ENCODE assay signal across 8 cellular contexts in genomic region chr19:35904312-35905068, GRCh38. TPM values are rescaled to one million over a fixed set of nuclear protein-coding genes. Genes with fewer than 3 reads are reported as not detected.
DNase-seq lines count a peak whose midpoint lies in the region; ATAC-seq and TF ChIP-seq lines count a peak whose summit lies in the region.

No MANE protein-coding gene starts in this region.

- H3K4me1 ChIP-seq in KMS-11 (ENCODE audit: low read depth, poor library complexity, severe bottlenecking) (peaks cover 18% of the 10 kb centered on the region), mesendoderm (ENCODE audit: control insufficient read depth, low read depth, low read length) (peaks cover 9% of the 10 kb centered on the region)

- H3K4me3 ChIP-seq in KMS-11 (IDR thresholded peaks at IDR 0.05; ENCODE audit: insufficient read depth, low read depth, low read length) (no peak overlapping the region), mesendoderm (ENCODE audit: low read length) (no peak overlapping the region)

- H3K9ac ChIP-seq in KMS-11 = no peak overlapping the region
- H3K9ac ChIP-seq in mesendoderm (ENCODE audit: low read length) = no peak overlapping the region

- no peak overlapping the region for H4K5ac ChIP-seq in mesendoderm (ENCODE audit: low read length)

- TF ChIP-seq CTCF in CD14-positive monocyte (IDR thresholded peaks at IDR 0.05) = no peak
- TF ChIP-seq CTCF in KMS-11 (conservative IDR thresholded peaks at IDR 0.05; ENCODE audit: low read depth, low read length) = no peak
- no peak for TF ChIP-seq CTCF in natural killer cell (IDR thresholded peaks at IDR 0.05)

- H4K8ac ChIP-seq in mesendoderm (ENCODE audit: low read depth, low read length) = no peak overlapping the region

- peaks cover 0 to 12% (median 0%) of the 10 kb centered on the region in 3 donors for H3K27me3 Mint-ChIP-seq in CD14-positive monocyte (ENCODE audit: low read depth in 3 of 3)
- no peaks in the 10 kb centered on the region for H3K27me3 Mint-ChIP-seq in activated naive CD8-positive, alpha-beta T cell treated with anti-CD3 and anti-CD28 coated beads, Interleukin-2, amount 50 U/mL, for 24 hours
- no peaks in the 10 kb centered on the region for H3K27me3 Mint-ChIP-seq in natural killer cell (ENCODE audit: low read depth in 2 of 2)

- no peaks in the 10 kb centered on the region for H3K27me3 ChIP-seq in KMS-11 (ENCODE audit: insufficient read depth, low read depth)
- no peaks in the 10 kb centered on the region for H3K27me3 ChIP-seq in mesendoderm (ENCODE audit: insufficient read depth, low read length, poor library complexity)

- ATAC-seq in activated naive CD8-positive, alpha-beta T cell treated with anti-CD3 and anti-CD28 coated beads, Interleukin-2, amount 50 U/mL, for 24 hours = no peak
- ATAC-seq in natural killer cell = no peak

- no peak overlapping the region for H3K27ac ChIP-seq in KMS-11
- H3K27ac ChIP-seq in mesendoderm (ENCODE audit: low read depth, low read length) = no peak overlapping the region

- H2AFZ ChIP-seq in KMS-11 (ENCODE audit: low read depth) = peak overlapping the region; percentile 87; the same call in 1 of the 2 replicates

- H3K4me2 ChIP-seq in KMS-11 (no peak overlapping the region), mesendoderm (ENCODE audit: low read length) (no peak overlapping the region)

- H3K18ac ChIP-seq in mesendoderm (ENCODE audit: low read length) = no peak overlapping the region

- no peak overlapping the region for H3K23ac ChIP-seq in mesendoderm (ENCODE audit: low read length)

- DNase-seq in CD14-positive monocyte (ENCODE audit: low spot score) = peak; percentile 69
- no peak for DNase-seq in activated naive CD8-positive, alpha-beta T cell treated with anti-CD3 and anti-CD28 coated beads, Interleukin-2, amount 50 U/mL, for 24 hours
- no peak for DNase-seq in natural killer cell
- DNase-seq in mesendoderm = no peak
- DNase-seq in NCI-H2029 (lab: John Stamatoyannopoulos, UW) = no peak
- no peak for DNase-seq in NCI-H2107 (lab: John Stamatoyannopoulos, UW)
- DNase-seq in hippocampal formation (lab: John Stamatoyannopoulos, UW) = no peak

- no peaks in the 10 kb centered on the region for H4K20me1 ChIP-seq in KMS-11 (ENCODE audit: insufficient read depth)

- peaks cover 33 to 41% of the 10 kb centered on the region in 2 donors for H3K36me3 Mint-ChIP-seq in CD14-positive monocyte
- peaks cover 5% of the 10 kb centered on the region for H3K36me3 Mint-ChIP-seq in activated naive CD8-positive, alpha-beta T cell treated with anti-CD3 and anti-CD28 coated beads, Interleukin-2, amount 50 U/mL, for 24 hours (ENCODE audit: low read depth)
- no peaks in the 10 kb centered on the region for H3K36me3 Mint-ChIP-seq in natural killer cell

- no peak overlapping the region for H2AK5ac ChIP-seq in mesendoderm (ENCODE audit: low read length)

- H3K4me3 Mint-ChIP-seq in CD14-positive monocyte (peak overlapping the region; percentile 97 to 98), natural killer cell (peak overlapping the region; percentile 79)
- peak overlapping the region; percentile 9 for H3K4me3 Mint-ChIP-seq in activated naive CD8-positive, alpha-beta T cell treated with anti-CD3 and anti-CD28 coated beads, Interleukin-2, amount 50 U/mL, for 24 hours

- H3K9me3 Mint-ChIP-seq in CD14-positive monocyte (peaks cover 0 to 2% (median 0%) of the 10 kb centered on the region in 7 donors), natural killer cell (no peaks in the 10 kb centered on the region)
- no peaks in the 10 kb centered on the region for H3K9me3 Mint-ChIP-seq in activated naive CD8-positive, alpha-beta T cell treated with anti-CD3 and anti-CD28 coated beads, Interleukin-2, amount 50 U/mL, for 24 hours

- WGBS in mesendoderm (ENCODE audit: extremely low coverage, insufficient coverage, low lambda C conversion rate) = no CpG with 5 or more reads among the region's 10 CpGs

- no peaks in the 10 kb centered on the region for H3K36me3 ChIP-seq in KMS-11 (ENCODE audit: insufficient read depth)
- H3K36me3 ChIP-seq in mesendoderm (ENCODE audit: control insufficient read depth, insufficient read depth, low read length) = no peaks in the 10 kb centered on the region

- no peak overlapping the region for H2BK120ac ChIP-seq in mesendoderm (ENCODE audit: low read depth, low read length)

- no peak overlapping the region for H3K56ac ChIP-seq in mesendoderm (ENCODE audit: low read length)

- intact Hi-C loops in CD14-positive monocyte (cut with micrococcal nuclease) = loop anchor here in 1 of 2 donors (2.0 to 10.0 kb wide), 5 partner anchors 26 to 460 kb away; partner anchors contain the start of genes FFAR2, IGFLR1, LIN37 and OVOL3
- intact Hi-C loops in natural killer cell (cut with micrococcal nuclease) = loop anchor here (10.0 kb wide), 1 partner anchor 160 kb away; the partner anchor contains the start of genes IGFLR1, LIN37, PSENEN and U2AF1L4

- H3K4ac ChIP-seq in mesendoderm (ENCODE audit: low read depth, low read length) = no peak overlapping the region

- no peaks in the 10 kb centered on the region for H3K79me1 ChIP-seq in mesendoderm (ENCODE audit: low read length)

- H3K27ac Mint-ChIP-seq in CD14-positive monocyte (peak overlapping the region; percentile 96 to 100 (median 100)), natural killer cell (peak overlapping the region; percentile 90 to 97)
- peak overlapping the region; percentile 64 for H3K27ac Mint-ChIP-seq in activated naive CD8-positive, alpha-beta T cell treated with anti-CD3 and anti-CD28 coated beads, Interleukin-2, amount 50 U/mL, for 24 hours

- H3K4me1 Mint-ChIP-seq in CD14-positive monocyte (peaks cover 66% of the 10 kb centered on the region), natural killer cell (peaks cover 75 to 83% of the 10 kb centered on the region in 2 donors)
- H3K4me1 Mint-ChIP-seq in activated naive CD8-positive, alpha-beta T cell treated with anti-CD3 and anti-CD28 coated beads, Interleukin-2, amount 50 U/mL, for 24 hours = peaks cover 64% of the 10 kb centered on the region

- H2BK5ac ChIP-seq in mesendoderm (ENCODE audit: low read length) = no peak overlapping the region

- H2BK15ac ChIP-seq in mesendoderm (replicated peaks; ENCODE audit: low read depth) = no peak overlapping the region

- H3K79me2 ChIP-seq in KMS-11 (ENCODE audit: insufficient read depth, low read depth) = 0 out of 2 replicates have a peak, but pooled peaks cover under 1% of the 10 kb centered on the region
- no peaks in the 10 kb centered on the region for H3K79me2 ChIP-seq in mesendoderm (ENCODE audit: control insufficient read depth, insufficient read depth, low read length)

RNA-seq across cellular contexts. Expression of gene HCST, which starts 2.2 kb away (rescaled TPM):
- 100 to 1,000 TPM; 594 to 829 TPM for polyA plus RNA-seq in CD14-positive monocyte
- 100 to 1,000 TPM; 281 to 307 (median 296) TPM for total RNA-seq in natural killer cell
- 3.3 TPM for polyA plus RNA-seq in mesendoderm (2013, experiment 1 of 2)
- 3.4 TPM for polyA plus RNA-seq in mesendoderm (2013, experiment 2 of 2)

RNA-seq across cellular contexts. Expression of gene TYROBP, which starts 3.6 kb away (rescaled TPM):
- 1,000 to 10,000 TPM; 5,182 to 6,141 TPM for polyA plus RNA-seq in CD14-positive monocyte
- total RNA-seq in natural killer cell = 100 to 1,000 TPM; 439 to 494 (median 469) TPM
- 0.34 TPM for polyA plus RNA-seq in mesendoderm (2013, experiment 1 of 2)
- 0.29 TPM for polyA plus RNA-seq in mesendoderm (2013, experiment 2 of 2)

RNA-seq across cellular contexts. Expression of gene NFKBID, which starts 4.2 kb away (rescaled TPM):
- 1 to 10 TPM; 6.4 to 9.3 TPM for polyA plus RNA-seq in CD14-positive monocyte
- 100 to 1,000 TPM in 2 of 3 donors, 10 to 100 TPM in 1; 90.1 to 220 (median 101) TPM for total RNA-seq in natural killer cell
- 5.1 TPM for polyA plus RNA-seq in mesendoderm (2013, experiment 1 of 2)
- 5.1 TPM for polyA plus RNA-seq in mesendoderm (2013, experiment 2 of 2)

RNA-seq across cellular contexts. Expression of gene LRFN3, which starts 31.7 kb away (rescaled TPM):
- not detected for polyA plus RNA-seq in CD14-positive monocyte
- total RNA-seq in natural killer cell = 1 to 10 TPM; 2.6 to 9.3 (median 3.2) TPM
- 7.6 TPM for polyA plus RNA-seq in mesendoderm (2013, experiment 1 of 2)
- polyA plus RNA-seq in mesendoderm (2013, experiment 2 of 2) = 8.2 TPM

RNA-seq across cellular contexts. Expression of gene APLP1, which starts 36.1 kb away (rescaled TPM):
- not detected for polyA plus RNA-seq in CD14-positive monocyte
- not detected for total RNA-seq in natural killer cell
- polyA plus RNA-seq in mesendoderm (2013, experiment 1 of 2) = 8.0 TPM
- polyA plus RNA-seq in mesendoderm (2013, experiment 2 of 2) = 7.9 TPM

Comparison
In these comparisons a context has a peak if more than half of its experiments do, and no peak if none do; other contexts are left out.
1. H3K4me3 Mint-ChIP-seq: peak in every context shown above with its lines; median percentile 98 in CD14-positive monocyte; 79 in natural killer cell; 9 in activated naive CD8-positive, alpha-beta T cell treated with anti-CD3 and anti-CD28 coated beads, Interleukin-2, amount 50 U/mL, for 24 hours.